ENCODE assay signal across 17 cellular contexts in genomic region chr20:32779500-32780215, GRCh38. TPM values are rescaled to one million over a fixed set of nuclear protein-coding genes. Genes with fewer than 3 reads are reported as not detected.
A peak's percentile ranks its signal among the peaks of the same experiment; 100 is the strongest.
DNase-seq lines count a peak whose midpoint lies in the region; FAIRE-seq and TF ChIP-seq lines count a peak whose summit lies in the region.
"Had no signal": no experiment of that assay in that cellular context is flagged by ENCODE, and none has a peak within 500 bp of the region (broad histone marks: within the 10 kb centered on the region; RNA-seq: fewer than 3 reads in every experiment).

No MANE protein-coding gene starts in this region.

- H4K8ac ChIP-seq in H9 (replicated peaks; ENCODE audit: insufficient read length, low read depth, low read length) = no peak overlapping the region
- no peak overlapping the region for H4K8ac ChIP-seq in H1 (ENCODE audit: extremely low read depth, insufficient read depth, low read length)
- no peak overlapping the region for H4K8ac ChIP-seq in neuronal stem cell (ENCODE audit: low read depth, low read length)

- H3K79me1 ChIP-seq in H9 (ENCODE audit: insufficient read depth, low read depth, low read length, poor library complexity, severe bottlenecking) (peaks cover 3% of the 10 kb centered on the region), H1 (ENCODE audit: low read depth, low read length) (peaks cover 11% of the 10 kb centered on the region), neuronal stem cell (ENCODE audit: low read depth, low read length) (peaks cover 6% of the 10 kb centered on the region)

- H3K23ac ChIP-seq in H9 (ENCODE audit: insufficient read length, low read depth, low read length) (no peak overlapping the region), H1 (ENCODE audit: insufficient read length) (no peak overlapping the region), neuronal stem cell (ENCODE audit: low read depth, low read length, poor library complexity) (no peak overlapping the region)

- H2BK12ac ChIP-seq in H9 (ENCODE audit: insufficient read length, low read depth, low read length) (no peak overlapping the region), H1 (ENCODE audit: low read depth, low read length) (no peak overlapping the region; the same call in 1 of the 2 replicates), neuronal stem cell (ENCODE audit: low read length) (no peak overlapping the region)

- no peak for TF ChIP-seq POLR2A in H1 (IDR thresholded peaks at IDR 0.05; ENCODE audit: control extremely low read depth in 1 of 2, low read depth in 2 of 2, low read length in 2 of 2)

- H3K4me1 ChIP-seq in H9 (ENCODE audit: insufficient read depth, low read length) (peaks cover 3% of the 10 kb centered on the region; the same call in 1 of the 2 replicates), H1 (replicated peaks in 1 of 4; ENCODE audit: control insufficient read depth in 3 of 4, insufficient read depth in 4 of 4, low read length in 3 of 4) (peaks cover 22 to 46% (median 30%) of the 10 kb centered on the region in 4 experiments), neuronal stem cell (ENCODE audit: control insufficient read depth in 2 of 2, insufficient read depth in 1 of 2, low read depth in 1 of 2, low read length in 2 of 2) (peaks cover 40 to 42% of the 10 kb centered on the region in 2 donors)
- H3K4me1 ChIP-seq: parathyroid adenoma, Peyer's patch had no signal

- H3K4ac ChIP-seq in H9 (ENCODE audit: low read depth, low read length) (no peak overlapping the region), H1 (replicated peaks; ENCODE audit: insufficient read length, low read depth, low read length) (no peak overlapping the region), neuronal stem cell (ENCODE audit: low read length) (no peak overlapping the region)

- peaks cover 2% of the 10 kb centered on the region for H4K20me1 ChIP-seq in H9 (ENCODE audit: control insufficient read depth, insufficient read depth, insufficient read length)
- peaks cover 62% of the 10 kb centered on the region in 2 experiments for H4K20me1 ChIP-seq in H1 (replicated peaks in 1 of 2; ENCODE audit: control insufficient read depth in 1 of 2, insufficient read depth in 2 of 2, low read length in 2 of 2)

- POLR2A ChIA-PET in H1 (lab: Charles Lee; ENCODE audit: partially characterized antibody) = interaction anchor here (1.3 to 9.3 kb wide), 13 partner anchors 10 to 94 kb away, joined by 3 to 209 read pairs (median 7); partner anchors contain the start of genes COMMD7 and DNMT3B

- no peak overlapping the region for H2BK20ac ChIP-seq in H9 (ENCODE audit: low read depth, low read length, poor library complexity, severe bottlenecking)
- H2BK20ac ChIP-seq in H1 (ENCODE audit: low read length) = no peak overlapping the region

- no peak overlapping the region for H2BK5ac ChIP-seq in H9 (ENCODE audit: insufficient read length, low read length)
- H2BK5ac ChIP-seq in H1 (ENCODE audit: low read depth, low read length) = peak overlapping the region; percentile 75; the same call in 1 of the 2 replicates
- H2BK5ac ChIP-seq in neuronal stem cell (ENCODE audit: low read length) = peak overlapping the region; percentile 93

- H3K9me3 Mint-ChIP-seq in H9 = no peaks in the 10 kb centered on the region
- H3K9me3 Mint-ChIP-seq: activated CD4-positive, alpha-beta T cell treated with anti-CD3 and anti-CD28 coated beads, Interleukin-2, amount 10 ng/mL, durations not matched to agents 7 days and 5 days; central memory CD8-positive, alpha-beta T cell had no signal

- H2AK5ac ChIP-seq in H9 (ENCODE audit: insufficient read length, low read length) (no peak overlapping the region), H1 (ENCODE audit: low read depth, low read length) (no peak overlapping the region; the same call in 1 of the 2 replicates), neuronal stem cell (ENCODE audit: low read depth, low read length) (peak overlapping the region; percentile 93)

- H3K4me1 Mint-ChIP-seq in H9 = peaks cover 60 to 72% of the 10 kb centered on the region in 2 experiments
- H3K4me1 Mint-ChIP-seq: central memory CD8-positive, alpha-beta T cell had no signal

- H3K79me2 ChIP-seq in H9 (ENCODE audit: insufficient read depth, low read length) = peaks cover 35% of the 10 kb centered on the region; the same call in 1 of the 2 replicates
- peaks cover 30 to 95% of the 10 kb centered on the region in 2 experiments for H3K79me2 ChIP-seq in H1 (ENCODE audit: control insufficient read depth in 1 of 2, insufficient read depth in 2 of 2, low read length in 2 of 2)
- H3K79me2 ChIP-seq: parathyroid adenoma had no signal

- peak overlapping the region; percentile 80 to 86 (median 80); a peak in 6 of 7 replicates for H3K27ac Mint-ChIP-seq in H9
- H3K27ac Mint-ChIP-seq: activated CD4-positive, alpha-beta T cell treated with anti-CD3 and anti-CD28 coated beads, Interleukin-2, amount 10 ng/mL, durations not matched to agents 7 days and 5 days had no signal

- no peak overlapping the region for H3T11ph ChIP-seq in H9 (ENCODE audit: low read length)

- TF ChIP-seq CTCF in H9 (conservative IDR thresholded peaks at IDR 0.05) (peak; percentile 39; the same call in 2 of the 3 replicates), H1 (IDR thresholded peaks at IDR 0.05; ENCODE audit: control extremely low read depth in 1 of 3, insufficient read depth in 1 of 3, low read depth in 1 of 3, low read length in 3 of 3) (peak in 1 of 3 experiments; percentile 25; a peak in 1 of 4 replicates)

- H4K5ac ChIP-seq in H9 (ENCODE audit: insufficient read length, low read depth, low read length) (no peak overlapping the region), H1 (ENCODE audit: insufficient read length, low read depth, low read length) (no peak overlapping the region)

- H3K14ac ChIP-seq in H9 (ENCODE audit: insufficient read depth, low read length) (no peak overlapping the region), H1 (ENCODE audit: insufficient read length) (no peak overlapping the region), neuronal stem cell (ENCODE audit: low read length) (no peak overlapping the region)

- H4K91ac ChIP-seq in H9 (ENCODE audit: insufficient read length, low read depth, low read length) (no peak overlapping the region), H1 (replicated peaks; ENCODE audit: insufficient read length, low read length) (no peak overlapping the region), neuronal stem cell (ENCODE audit: low read depth, low read length, poor library complexity) (no peak overlapping the region)

- H3K9ac ChIP-seq in H9 (ENCODE audit: extremely low read depth, insufficient read length, low read length) (no peak overlapping the region), H1 (replicated peaks in 1 of 4; ENCODE audit: extremely low read depth in 1 of 4, low read depth in 3 of 4, low read length in 3 of 4) (no peak overlapping the region; a peak in 1 of 7 replicates), neuronal stem cell (ENCODE audit: low read depth, low read length, poor library complexity) (peak overlapping the region; percentile 79)
- H3K9ac ChIP-seq: parathyroid adenoma had no signal

- H3K27ac ChIP-seq in H9 (ENCODE audit: insufficient read length, low read depth, low read length) = no peak overlapping the region
- peak overlapping the region; percentile 73; the same call in 1 of the 2 replicates for H3K27ac ChIP-seq in H1 (ENCODE audit: low read depth, low read length)
- H3K27ac ChIP-seq in neuronal stem cell (replicated peaks; ENCODE audit: low read length) = peak overlapping the region; percentile 97
- H3K27ac ChIP-seq: parathyroid adenoma, Peyer's patch, thoracic aorta had no signal

- H3K36me3 Mint-ChIP-seq in H9 (ENCODE audit: insufficient read depth in 1 of 3, low read depth in 3 of 3) = peaks cover 59 to 96% (median 79%) of the 10 kb centered on the region in 3 experiments

- peaks cover 41 to 93% (median 50%) of the 10 kb centered on the region in 4 experiments for H3K36me3 ChIP-seq in H1 (ENCODE audit: control insufficient read depth in 2 of 4, insufficient read depth in 4 of 4, low read length in 3 of 4)
- peaks cover 6 to 35% of the 10 kb centered on the region in 2 donors for H3K36me3 ChIP-seq in neuronal stem cell (replicated peaks in 1 of 2; ENCODE audit: control insufficient read depth in 2 of 2, insufficient read depth in 2 of 2, low read length in 2 of 2)
- H3K36me3 ChIP-seq: Peyer's patch, thoracic aorta had no signal

- no peaks in the 10 kb centered on the region; the same call in 1 of the 2 replicates for H3K27me3 Mint-ChIP-seq in H9 (ENCODE audit: low read depth)
- H3K27me3 Mint-ChIP-seq: activated CD4-positive, alpha-beta T cell treated with anti-CD3 and anti-CD28 coated beads, Interleukin-2, amount 10 ng/mL, durations not matched to agents 7 days and 5 days; central memory CD8-positive, alpha-beta T cell had no signal

- H2BK120ac ChIP-seq in H9 (ENCODE audit: low read depth, low read length, poor library complexity, severe bottlenecking) = no peak overlapping the region
- H2BK120ac ChIP-seq in H1 (replicated peaks; ENCODE audit: low read depth, low read length) = no peak overlapping the region
- peak overlapping the region; percentile 93 for H2BK120ac ChIP-seq in neuronal stem cell (ENCODE audit: low read depth, low read length)

- TF ChIP-seq RAD21 in H1 (IDR thresholded peaks at IDR 0.05 in 1 of 2, conservative IDR thresholded peaks at IDR 0.05 in 1 of 2; ENCODE audit: low read depth in 2 of 2, low read length in 2 of 2) = no peak

- H3K23me2 ChIP-seq in H9 (ENCODE audit: insufficient read length, low read depth, low read length, poor library complexity, severe bottlenecking) (no peaks in the 10 kb centered on the region), H1 (ENCODE audit: low read depth, low read length) (no peaks in the 10 kb centered on the region)

- H3K9me3 ChIP-seq in H9 (ENCODE audit: control insufficient read depth, low read depth, low read length) (no peaks in the 10 kb centered on the region), H1 (ENCODE audit: insufficient read depth in 2 of 2, low read depth in 1 of 2, low read length in 1 of 2) (no peaks in the 10 kb centered on the region), neuronal stem cell (replicated peaks in 1 of 2; ENCODE audit: control insufficient read depth in 2 of 2, insufficient read depth in 1 of 2, low read depth in 1 of 2, low read length in 2 of 2) (no peaks in the 10 kb centered on the region)
- H3K9me3 ChIP-seq: Peyer's patch, thoracic aorta had no signal

- H2AFZ ChIP-seq in H9 (ENCODE audit: low read length) (no peak overlapping the region), H1 (ENCODE audit: low read length) (no peak overlapping the region), neuronal stem cell (ENCODE audit: low read length) (peak overlapping the region; percentile 69)
- H2AFZ ChIP-seq: parathyroid adenoma had no signal

- H3K4me3 Mint-ChIP-seq in H9 = peak overlapping the region in 1 of 2 experiments; percentile 46; a peak in 3 of 5 replicates
- H3K4me3 Mint-ChIP-seq: activated CD4-positive, alpha-beta T cell treated with anti-CD3 and anti-CD28 coated beads, Interleukin-2, amount 10 ng/mL, durations not matched to agents 7 days and 5 days; central memory CD8-positive, alpha-beta T cell had no signal

- no peak for FAIRE-seq in H1 (lab: Jason Lieb, UNC)
- FAIRE-seq: TTC549 had no signal

- TF ChIP-seq EP300 in H1 (IDR thresholded peaks at IDR 0.05; ENCODE audit: borderline replicate concordance in 1 of 2, low read depth in 2 of 2, low read length in 2 of 2) = no peak

- H3K4me2 ChIP-seq in H9 (ENCODE audit: insufficient read depth, insufficient read length, low read length) (no peak overlapping the region), H1 (ENCODE audit: insufficient read depth in 1 of 2, low read depth in 2 of 2, low read length in 2 of 2) (peak overlapping the region; percentile 7 to 9; a peak in 2 of 4 replicates), neuronal stem cell (ENCODE audit: insufficient read depth, low read length, poor library complexity, severe bottlenecking) (peak overlapping the region; percentile 42)

- no CpG with 5 or more reads among the region's 10 CpGs for WGBS in H9 (ENCODE audit: extremely low coverage, insufficient read length, low lambda C conversion rate)
- 89% methylated on average over 6 of the region's 10 CpGs; no CpG with 5 or more reads in 1 of the 2 experiments for WGBS in H1 (ENCODE audit: extremely low coverage in 1 of 2, insufficient coverage in 1 of 2, insufficient read length in 1 of 2, insufficient replicate concordance in 2 of 2, low coverage in 1 of 2, low lambda C conversion rate in 2 of 2, missing lambda C conversion rate in 1 of 2), 2 experiments
- no CpG with 5 or more reads among the region's 10 CpGs for WGBS in neuronal stem cell (ENCODE audit: extremely low coverage in 2 of 2, insufficient read length in 2 of 2, insufficient replicate concordance in 1 of 2), 2 donors

- DNase-seq in H9 (peak; percentile 74), NCI-H2227 (lab: John Stamatoyannopoulos, UW; ENCODE audit: unreplicated experiment) (peak; percentile 85), H1 (ENCODE audit: low read depth in 1 of 2, low spot score in 2 of 2) (peak in 1 of 2 experiments; percentile 86), neuronal stem cell (ENCODE audit: low spot score) (peak; percentile 93), NCI-H774 (lab: John Stamatoyannopoulos, UW) (no peak), DMS114 treated with DMSO at 0.1 percent for 48 hours (lab: John Stamatoyannopoulos, UW; ENCODE audit: unreplicated experiment) (no peak), hypothalamus (lab: John Stamatoyannopoulos, UW) (no peak)
- no peak for DNase-seq in effector CD8-positive, alpha-beta T cell (lab: John Stamatoyannopoulos, UW)
- DNase-seq: activated CD4-positive, alpha-beta T cell treated with anti-CD3 and anti-CD28 coated beads, Interleukin-2, amount 10 ng/mL, durations not matched to agents 7 days and 5 days; GDM1; Kasumi-1; NCI-H524 treated with DMSO at 0.1 percent for 48 hours; Peyer's patch had no signal

- H3K18ac ChIP-seq in H9 (ENCODE audit: insufficient read length, low read depth, low read length) (no peak overlapping the region), H1 (ENCODE audit: extremely low read depth, low read length) (no peak overlapping the region), neuronal stem cell (ENCODE audit: low read length) (peak overlapping the region; percentile 96)

- H3K4me3 ChIP-seq in H1 (ENCODE audit: extremely low read depth in 1 of 4, insufficient read depth in 2 of 4, low read depth in 3 of 4, low read length in 4 of 4) = no peak overlapping the region
- peak overlapping the region in 1 of 2 donors; percentile 36 for H3K4me3 ChIP-seq in neuronal stem cell (ENCODE audit: low read length in 2 of 2)
- H3K4me3 ChIP-seq: Peyer's patch, thoracic aorta had no signal

- CTCF ChIA-PET in H1 (lab: Charles Lee; ENCODE audit: partially characterized antibody) = interaction anchor here (0.8 to 9.4 kb wide), 28 partner anchors 11 to 140 kb away, joined by 3 to 221 read pairs (median 6); partner anchors contain the start of genes C20orf203, COMMD7 and EFCAB8

- H2BK15ac ChIP-seq in H9 (ENCODE audit: low read depth, low read length) = no peak overlapping the region
- no peak overlapping the region for H2BK15ac ChIP-seq in H1 (ENCODE audit: low read length)
- peak overlapping the region; percentile 82 for H2BK15ac ChIP-seq in neuronal stem cell (ENCODE audit: low read length)

- H3K56ac ChIP-seq in H9 (ENCODE audit: insufficient read length, low read depth, low read length) (no peak overlapping the region), H1 (replicated peaks; ENCODE audit: insufficient read length, low read depth, low read length) (no peak overlapping the region)

- H3K27me3 ChIP-seq in H9 (ENCODE audit: insufficient read depth, low read length) (no peaks in the 10 kb centered on the region), H1 (replicated peaks in 1 of 4; ENCODE audit: control insufficient read depth in 3 of 4, extremely low read depth in 1 of 4, insufficient read depth in 3 of 4, low read length in 3 of 4) (no peaks in the 10 kb centered on the region), neuronal stem cell (ENCODE audit: control insufficient read depth in 3 of 3, insufficient read depth in 3 of 3, low read depth in 1 of 3, low read length in 3 of 3) (no peaks in the 10 kb centered on the region)
- H3K27me3 ChIP-seq: Peyer's patch had no signal

RNA-seq across cellular contexts. Expression of gene DNMT3B, which starts 17.5 kb away (rescaled TPM):
- total RNA-seq in H9 (2021) = 980 and 996 TPM in 2 replicates
- total RNA-seq in H1 (2021; fragmentation: NEBNext Ultra II Directional; extraction: Animal tissue kit (Norgen Biotek cat#: 25700)) = 1,016 and 1,038 TPM in 2 replicates
- 433 and 469 TPM in 2 replicates for polyA plus RNA-seq in H1 (2011; rRNA removed)
- polyA plus RNA-seq in H1 (2011; cell fraction: cytosol; rRNA removed) = 457 TPM
- 676 TPM for polyA plus RNA-seq in H1 (2011; cell fraction: nucleus; rRNA removed)
- 568 to 702 TPM (median 611 TPM) in 4 replicates for polyA plus RNA-seq in H1 (2012, experiment 1 of 2)
- 410 TPM for polyA plus RNA-seq in H1 (2012, experiment 2 of 2)
- 587 TPM for polyA plus RNA-seq in H1 (2013, experiment 1 of 2)
- 555 TPM for polyA plus RNA-seq in H1 (2013, experiment 2 of 2)
- polyA minus RNA-seq in H1 (2011; rRNA and poly(A)+ RNA removed) = 327 and 359 TPM in 2 replicates
- 389 TPM for polyA minus RNA-seq in H1 (2011; cell fraction: cytosol; rRNA and poly(A)+ RNA removed)
- 257 TPM for polyA minus RNA-seq in H1 (2011; cell fraction: nucleus; rRNA and poly(A)+ RNA removed)
- 47.1 TPM for polyA plus RNA-seq in neuronal stem cell (2013, experiment 1 of 2)
- 47.3 TPM for polyA plus RNA-seq in neuronal stem cell (2013, experiment 2 of 2)

RNA-seq across cellular contexts. Expression of gene COMMD7, which starts 36.4 kb away (rescaled TPM):
- total RNA-seq in H9 (2021) = 65.0 and 66.1 TPM in 2 replicates
- total RNA-seq in H1 (2021; fragmentation: NEBNext Ultra II Directional; extraction: Animal tissue kit (Norgen Biotek cat#: 25700)) = 48.8 and 48.9 TPM in 2 replicates
- polyA plus RNA-seq in H1 (2011; rRNA removed) = 39.4 and 39.8 TPM in 2 replicates
- polyA plus RNA-seq in H1 (2011; cell fraction: cytosol; rRNA removed) = 41.8 TPM
- polyA plus RNA-seq in H1 (2011; cell fraction: nucleus; rRNA removed) = 37.4 TPM
- 37.7 to 43.8 TPM (median 39.0 TPM) in 4 replicates for polyA plus RNA-seq in H1 (2012, experiment 1 of 2)
- 51.1 TPM for polyA plus RNA-seq in H1 (2012, experiment 2 of 2)
- 50.4 TPM for polyA plus RNA-seq in H1 (2013, experiment 1 of 2)
- 48.5 TPM for polyA plus RNA-seq in H1 (2013, experiment 2 of 2)
- 26.8 and 28.1 TPM in 2 replicates for polyA minus RNA-seq in H1 (2011; rRNA and poly(A)+ RNA removed)
- 16.2 TPM for polyA minus RNA-seq in H1 (2011; cell fraction: cytosol; rRNA and poly(A)+ RNA removed)
- 27.2 TPM for polyA minus RNA-seq in H1 (2011; cell fraction: nucleus; rRNA and poly(A)+ RNA removed)
- 37.3 TPM for polyA plus RNA-seq in neuronal stem cell (2013, experiment 1 of 2)
- 36.0 TPM for polyA plus RNA-seq in neuronal stem cell (2013, experiment 2 of 2)

RNA-seq across cellular contexts. Expression of gene MAPRE1, which starts 40.1 kb away (rescaled TPM):
- total RNA-seq in H9 (2021) = 286 and 289 TPM in 2 replicates
- total RNA-seq in H1 (2021; fragmentation: NEBNext Ultra II Directional; extraction: Animal tissue kit (Norgen Biotek cat#: 25700)) = 170 and 173 TPM in 2 replicates
- polyA plus RNA-seq in H1 (2011; rRNA removed) = 51.9 and 74.5 TPM in 2 replicates
- polyA plus RNA-seq in H1 (2011; cell fraction: cytosol; rRNA removed) = 98.6 TPM
- polyA plus RNA-seq in H1 (2011; cell fraction: nucleus; rRNA removed) = 20.6 TPM
- 98.2 to 158 TPM (median 111 TPM) in 4 replicates for polyA plus RNA-seq in H1 (2012, experiment 1 of 2)
- 22.4 TPM for polyA plus RNA-seq in H1 (2012, experiment 2 of 2)
- polyA plus RNA-seq in H1 (2013, experiment 1 of 2) = 83.8 TPM
- polyA plus RNA-seq in H1 (2013, experiment 2 of 2) = 85.3 TPM
- 78.7 and 87.3 TPM in 2 replicates for polyA minus RNA-seq in H1 (2011; rRNA and poly(A)+ RNA removed)
- polyA minus RNA-seq in H1 (2011; cell fraction: cytosol; rRNA and poly(A)+ RNA removed) = 59.3 TPM
- 32.8 TPM for polyA minus RNA-seq in H1 (2011; cell fraction: nucleus; rRNA and poly(A)+ RNA removed)
- 141 TPM for polyA plus RNA-seq in neuronal stem cell (2013, experiment 1 of 2)
- polyA plus RNA-seq in neuronal stem cell (2013, experiment 2 of 2) = 143 TPM

Comparison
In these comparisons a context has a peak if more than half of its experiments do, and no peak if none do; other contexts are left out.
1. DNase-seq: peak in H9 (single experiment), NCI-H2227 (single experiment) and neuronal stem cell (single experiment); none in effector CD8-positive, alpha-beta T cell (single experiment), NCI-H774 (single experiment), DMS114 treated with DMSO at 0.1 percent for 48 hours (single experiment) and hypothalamus (0 of 51).